Comparison of ENCODE assay signal across 1 cellular context in genomic region chr16:1184980-1185379, GRCh38.
TF ChIP-seq lines count a peak whose summit lies in the region.

No MANE protein-coding gene starts in this region.

TF ChIP-seq in HEK293, 187 proteins besides CTCF, POLR2A, EP300 and RAD21:
- TF ChIP-seq ATF2 (tag by site-specific recombination; IDR thresholded peaks at IDR 0.05; ENCODE audit: low read depth): no peak
- no peak for TF ChIP-seq ZBTB21 (tag by site-specific recombination; IDR thresholded peaks at IDR 0.05)
- TF ChIP-seq ZNF146 (tag by site-specific recombination; IDR thresholded peaks at IDR 0.05): peak; percentile 99
- no peak for TF ChIP-seq ZNF639 (tag by site-specific recombination; IDR thresholded peaks at IDR 0.05)
- no peak for TF ChIP-seq HOXA7 (CRISPR knock-in tag; IDR thresholded peaks at IDR 0.05; ENCODE audit: borderline replicate concordance)
TF ChIP-seq in HEK293: peak in this region for 1.
